In the genomic region with DNA sequence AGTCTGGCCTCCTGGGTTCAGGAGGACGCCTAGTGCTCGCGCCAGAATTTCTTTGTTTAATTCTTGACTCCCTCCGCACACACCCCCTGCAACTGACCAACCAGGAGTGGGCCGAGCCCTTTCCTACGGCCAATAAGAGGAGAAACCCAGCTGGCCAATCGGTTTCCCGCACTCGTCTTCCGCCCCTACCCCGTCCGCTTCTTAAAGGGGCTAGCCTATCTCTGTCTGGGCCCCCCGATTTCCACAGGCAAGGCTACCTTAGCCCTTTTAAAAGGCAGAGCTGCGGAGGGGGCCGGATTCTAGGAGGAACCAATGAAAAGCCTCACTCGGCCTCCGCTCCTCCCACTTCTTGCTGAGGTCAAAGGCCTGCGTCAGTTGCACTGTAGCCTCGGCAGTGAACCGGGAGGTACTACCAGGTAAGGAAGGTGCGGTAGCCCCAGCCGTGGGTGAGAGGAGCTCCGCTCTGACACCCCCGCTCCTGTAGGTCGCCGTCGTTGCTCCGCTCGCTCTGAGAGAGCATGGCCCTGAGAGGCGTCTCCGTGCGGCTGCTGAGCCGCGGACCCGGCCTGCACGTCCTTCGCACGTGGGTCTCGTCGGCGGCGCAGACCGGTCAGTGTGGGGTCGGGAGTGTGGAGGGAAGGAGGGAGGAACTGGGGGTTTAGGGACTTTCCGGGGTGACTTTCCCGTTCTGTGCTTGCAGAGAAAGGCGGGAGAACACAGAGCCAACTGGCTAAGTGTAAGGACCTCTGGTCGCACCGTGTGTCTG, we compare ENCODE assay signal across 8 cellular contexts. TPM values are rescaled to one million over a fixed set of nuclear protein-coding genes. Genes with fewer than 3 reads are reported as not detected.
DNase-seq lines count a peak whose midpoint lies in the region; ATAC-seq and TF ChIP-seq lines count a peak whose summit lies in the region.

A gene (plus strand): TSS at position 374 of the 766 bp plus-strand sequence. CDS start 145 bp downstream, at position 519.

- no peaks in the 10 kb centered on the region for H3K36me3 ChIP-seq in kidney epithelial cell (ENCODE audit: control insufficient read depth, insufficient read depth, low read length)

- H3K27me3 ChIP-seq in kidney epithelial cell (ENCODE audit: control insufficient read depth, insufficient read depth, low read length) = peaks cover 14% of the 10 kb centered on the region

- ATAC-seq in HG03439 (IDR thresholded peaks at IDR 0.05; ENCODE audit: unreplicated experiment) = peak; percentile 87

- DNase-seq in Ammon's horn (ENCODE audit: low spot score) = peak; percentile 99
- DNase-seq in NCI-H524 treated with DMSO at 0.1 percent for 48 hours (lab: John Stamatoyannopoulos, UW) = peak; percentile 99
- DNase-seq in activated CD4-positive, alpha-beta T cell treated with anti-CD3 and anti-CD28 coated beads for 4 hours = peak; percentile 95 to 97
- DNase-seq in kidney epithelial cell (ENCODE audit: low read depth) = peak; percentile 96
- peak; percentile 95 to 98 for DNase-seq in stimulated activated CD4-positive, alpha-beta T cell treated with anti-CD3 and anti-CD28 coated beads, Interleukin-15, amount 100 ng/mL, for 48 hours (ENCODE audit: low read depth in 2 of 2)

- TF ChIP-seq POLR2A in GM19193 (IDR thresholded peaks at IDR 0.05; ENCODE audit: extremely low read depth, insufficient read depth, insufficient read length) = peak; percentile 85

- TF ChIP-seq CTCF in kidney epithelial cell (IDR thresholded peaks at IDR 0.05; ENCODE audit: insufficient read depth, low read length, poor library complexity, severe bottlenecking) = no peak

- H3K4me3 ChIP-seq in kidney epithelial cell (ENCODE audit: low read depth, low read length) = peak within 1 kb of the TSS; percentile 95

- peak within 1 kb of the TSS; percentile 93 for H3K27ac ChIP-seq in cingulate gyrus (ENCODE audit: low read depth, low read length)

RNA-seq across cellular contexts. Expression of the gene that starts here (rescaled TPM):
- total RNA-seq in kidney epithelial cell = 35.2 and 43.9 TPM in 2 replicates

Comparison
In these comparisons a context has a peak if more than half of its experiments do, and no peak if none do; other contexts are left out.
1. Peak in every context shown above with its lines: DNase-seq, ATAC-seq, H3K4me3 ChIP-seq and H3K27ac ChIP-seq.